Comparison of ENCODE assay signal across 8 cellular contexts in genomic region chr17:65173284-65173793, GRCh38. TPM values are rescaled to one million over a fixed set of nuclear protein-coding genes. Genes with fewer than 3 reads are reported as not detected.
DNase-seq lines count a peak whose midpoint lies in the region; ATAC-seq and FAIRE-seq lines count a peak whose summit lies in the region.

No MANE protein-coding gene starts in this region.

- DNase-seq in NCI-H82 (lab: John Stamatoyannopoulos, UW) = peak; percentile 23
- no peak for DNase-seq in NCI-H82 treated with DMSO at 0.1 percent for 48 hours (lab: John Stamatoyannopoulos, UW; ENCODE audit: unreplicated experiment)
- peak; percentile 55 for DNase-seq in T-helper 9 cell
- peak; percentile 57 for DNase-seq in astrocyte of the hippocampus (ENCODE audit: low read depth, low spot score)
- peak; percentile 39 for DNase-seq in mucosa of gallbladder (ENCODE audit: low spot score)
- DNase-seq in urothelium cell line (ENCODE audit: low spot score) = peak; percentile 80

- FAIRE-seq in urothelium cell line (lab: Jason Lieb, UNC) = no peak

- no peak for ATAC-seq in HG03520 (IDR thresholded peaks at IDR 0.05; ENCODE audit: unreplicated experiment)
- ATAC-seq in GM21717 (IDR thresholded peaks at IDR 0.05; ENCODE audit: unreplicated experiment) = no peak

RNA-seq across cellular contexts. Expression of gene RGS9, which starts 36.2 kb away (rescaled TPM):
- total RNA-seq in mucosa of gallbladder = 8.8 TPM
